8 cellular contexts compared by ENCODE assay signal in genomic region chr5:142769793-142770649, GRCh38. TPM values are rescaled to one million over a fixed set of nuclear protein-coding genes. Genes with fewer than 3 reads are reported as not detected.
DNase-seq lines count a peak whose midpoint lies in the region; ATAC-seq lines count a peak whose summit lies in the region.

TSS of gene ARHGAP26 (plus strand) at chr5:142770377. CDS start at chr5:142770762, 385 bp downstream.

- H3K9me3 ChIP-seq in GM23248 (ENCODE audit: low read depth) = no peaks in the 10 kb centered on the region
- H3K9me3 ChIP-seq in naive thymus-derived CD4-positive, alpha-beta T cell (ENCODE audit: control insufficient read depth in 2 of 3, low read length in 3 of 3) = no peaks in the 10 kb centered on the region

- WGBS in GM23248 (ENCODE audit: low coverage in 1 of 2, low lambda C conversion rate in 2 of 2, missing lambda C conversion rate in 2 of 2), 2 experiments = 1 to 2% methylated on average over 51 to 56 of the region's 87 CpGs

- H3K9me3 Mint-ChIP-seq in naive thymus-derived CD4-positive, alpha-beta T cell = no peaks in the 10 kb centered on the region
- no peaks in the 10 kb centered on the region for H3K9me3 Mint-ChIP-seq in stimulated activated naive B cell treated with anti-CD40 and anti-IgM and Interleukin-4, amounts not matched to agents 10 μg/mL and 1 μg/mL and 100 μg/mL, for 72 hours

- H3F3A ChIP-seq in GM23248 (ENCODE audit: insufficient read depth) = peaks cover 4% of the 10 kb centered on the region; the same call in 1 of the 2 replicates

- H3K27ac ChIP-seq in GM23248 = no peak within 1 kb of the TSS
- H3K27ac ChIP-seq in naive thymus-derived CD4-positive, alpha-beta T cell (ENCODE audit: low read depth, low read length) = peak within 1 kb of the TSS; percentile 77

- CTCF ChIA-PET in naive thymus-derived CD4-positive, alpha-beta T cell (lab: Charles Lee) = interaction anchor here (0.6 to 4.1 kb wide), 15 partner anchors 13 to 447 kb away, joined by 3 to 32 read pairs (median 4); no protein-coding TSS in a partner anchor

- peak within 1 kb of the TSS; percentile 91 for H2AFZ ChIP-seq in GM23248

- POLR2A ChIA-PET in naive thymus-derived CD4-positive, alpha-beta T cell (lab: Charles Lee) = interaction anchor here (0.7 to 6.2 kb wide), 11 partner anchors 9 to 1400 kb away, joined by 3 to 81 read pairs (median 3); partner anchors contain the start of genes KCTD16 and YIPF5

- H3K4me3 ChIP-seq in GM23248 = peak within 1 kb of the TSS; percentile 85
- peak within 1 kb of the TSS; percentile 86 for H3K4me3 ChIP-seq in naive thymus-derived CD4-positive, alpha-beta T cell (ENCODE audit: low read length)

- no peaks in the 10 kb centered on the region for H3K36me3 ChIP-seq in GM23248 (ENCODE audit: low read depth)
- peaks cover 0 to 11% (median 0%) of the 10 kb centered on the region in 3 experiments for H3K36me3 ChIP-seq in naive thymus-derived CD4-positive, alpha-beta T cell (ENCODE audit: control insufficient read depth in 2 of 3, insufficient read depth in 3 of 3, low read length in 3 of 3)

- H3K4me1 ChIP-seq in GM23248 (ENCODE audit: insufficient read depth) = 0 out of 2 replicates have a peak, but pooled peaks cover 6% of the 10 kb centered on the region
- peaks cover 9 to 15% of the 10 kb centered on the region in 2 donors for H3K4me1 ChIP-seq in naive thymus-derived CD4-positive, alpha-beta T cell (ENCODE audit: control insufficient read depth in 2 of 2, insufficient read depth in 2 of 2, low read length in 2 of 2)

- DNase-seq in EL (peak; percentile 97), GM23248 (peak; percentile 99), Kasumi-1 (lab: John Stamatoyannopoulos, UW) (peak; percentile 94 to 96), RKO (ENCODE audit: low spot score) (peak; percentile 94), fibroblast of gingiva (ENCODE audit: low read depth) (peak; percentile 96)
- peak; percentile 82 to 90 for DNase-seq in activated T-helper 1 cell treated with anti-CD3 and anti-CD28 coated beads, Interleukin-2, amount 50 U/mL, for 16 hours (ENCODE audit: low read depth in 1 of 2, low spot score in 1 of 2)
- peak; percentile 82 to 93 (median 87) for DNase-seq in naive thymus-derived CD4-positive, alpha-beta T cell
- peak; percentile 94 for DNase-seq in stimulated activated naive B cell treated with anti-CD40 and anti-IgM and Interleukin-4, amounts not matched to agents 10 μg/mL and 1 μg/mL and 100 μg/mL, for 72 hours

- no peaks in the 10 kb centered on the region for H3K79me2 ChIP-seq in GM23248 (ENCODE audit: insufficient read depth)

- H3K4me1 Mint-ChIP-seq in naive thymus-derived CD4-positive, alpha-beta T cell = peaks cover 30 to 39% (median 35%) of the 10 kb centered on the region in 7 donors
- H3K4me1 Mint-ChIP-seq in stimulated activated naive B cell treated with anti-CD40 and anti-IgM and Interleukin-4, amounts not matched to agents 10 μg/mL and 1 μg/mL and 100 μg/mL, for 72 hours = peaks cover 16 to 20% of the 10 kb centered on the region in 2 donors

- H3K27me3 ChIP-seq in GM23248 (replicated peaks; ENCODE audit: insufficient read depth) = no peaks in the 10 kb centered on the region
- no peaks in the 10 kb centered on the region for H3K27me3 ChIP-seq in naive thymus-derived CD4-positive, alpha-beta T cell (ENCODE audit: control insufficient read depth in 2 of 2, insufficient read depth in 2 of 2, low read length in 2 of 2)

- intact Hi-C loops in naive thymus-derived CD4-positive, alpha-beta T cell (cut with micrococcal nuclease) = loop anchor here (1.0 to 10.0 kb wide), 24 partner anchors 8 to 1449 kb away; partner anchors contain the start of genes DELE1 (in 1 of the 2), HDAC3 (in 1 of the 2), KCTD16 (in 1 of the 2) and NDFIP1 (in 1 of the 2)

- peaks cover 0 to 3% (median 0%) of the 10 kb centered on the region in 5 donors for H3K27me3 Mint-ChIP-seq in naive thymus-derived CD4-positive, alpha-beta T cell
- no peaks in the 10 kb centered on the region for H3K27me3 Mint-ChIP-seq in stimulated activated naive B cell treated with anti-CD40 and anti-IgM and Interleukin-4, amounts not matched to agents 10 μg/mL and 1 μg/mL and 100 μg/mL, for 72 hours

- no peaks in the 10 kb centered on the region for H3K9me2 ChIP-seq in GM23248 (ENCODE audit: insufficient read depth)

- in situ Hi-C loops in GM23248 (cut with MboI) = no loop called here

- peak within 1 kb of the TSS; percentile 57 for H3K9ac ChIP-seq in GM23248

- peak; percentile 94 for ATAC-seq in naive thymus-derived CD4-positive, alpha-beta T cell
- ATAC-seq in stimulated activated naive B cell treated with anti-CD40 and anti-IgM and Interleukin-4, amounts not matched to agents 10 μg/mL and 1 μg/mL and 100 μg/mL, for 72 hours (replicated peaks) = peak; percentile 96 to 97

- peak within 1 kb of the TSS; percentile 89 to 98 (median 92) for H3K27ac Mint-ChIP-seq in naive thymus-derived CD4-positive, alpha-beta T cell
- peak within 1 kb of the TSS; percentile 95 for H3K27ac Mint-ChIP-seq in stimulated activated naive B cell treated with anti-CD40 and anti-IgM and Interleukin-4, amounts not matched to agents 10 μg/mL and 1 μg/mL and 100 μg/mL, for 72 hours

- H3K4me3 Mint-ChIP-seq in naive thymus-derived CD4-positive, alpha-beta T cell = peak within 1 kb of the TSS; percentile 87 to 100 (median 96)
- peak within 1 kb of the TSS; percentile 85 to 93 for H3K4me3 Mint-ChIP-seq in stimulated activated naive B cell treated with anti-CD40 and anti-IgM and Interleukin-4, amounts not matched to agents 10 μg/mL and 1 μg/mL and 100 μg/mL, for 72 hours

- no peaks in the 10 kb centered on the region for H4K20me1 ChIP-seq in GM23248 (ENCODE audit: insufficient read depth)

- H3K4me2 ChIP-seq in GM23248 (ENCODE audit: unreplicated experiment) = peak within 1 kb of the TSS; percentile 99

- peaks cover 0 to 2% (median 0%) of the 10 kb centered on the region in 5 donors for H3K36me3 Mint-ChIP-seq in naive thymus-derived CD4-positive, alpha-beta T cell
- peaks cover 0 to 3% of the 10 kb centered on the region in 2 donors for H3K36me3 Mint-ChIP-seq in stimulated activated naive B cell treated with anti-CD40 and anti-IgM and Interleukin-4, amounts not matched to agents 10 μg/mL and 1 μg/mL and 100 μg/mL, for 72 hours

RNA-seq across cellular contexts. Expression of gene ARHGAP26, which starts in this region (rescaled TPM):
- total RNA-seq in GM23248 (2014; rRNA removed; shearing (Covaris generic)) = 1.6 and 8.3 TPM in 2 replicates
- 1.7 and 1.9 TPM in 2 replicates for polyA plus RNA-seq in GM23248 (2016; fragmentation: Nextera tagmentation; extraction: Ambion mirVana)
- 100 to 1,000 TPM in 1 of 5 experiments, 10 to 100 TPM in 4; 20.1 to 123 (median 29.1) TPM for total RNA-seq in naive thymus-derived CD4-positive, alpha-beta T cell
- 10 to 100 TPM; 10.5 to 12.9 TPM for polyA plus RNA-seq in naive thymus-derived CD4-positive, alpha-beta T cell
